ENCODE assay signal across 11 cellular contexts in genomic region chr1:192703283-192704206, GRCh38.
DNase-seq lines count a peak whose midpoint lies in the region; ATAC-seq, FAIRE-seq and TF ChIP-seq lines count a peak whose summit lies in the region.
"Had no signal": no experiment of that assay in that cellular context is flagged by ENCODE, and none has a peak within 500 bp of the region (broad histone marks: within the 10 kb centered on the region; RNA-seq: fewer than 3 reads in every experiment).

No MANE protein-coding gene starts in this region.

- no TSS peak for BruUV-seq in GM12878 (replicated peaks; lab: Mats Ljungman, UMichigan)

- in situ Hi-C loops in GM12878 (cut with MboI) = no loop called here

- H3K27me3 ChIP-seq in GM12878 (replicated peaks in 1 of 2; ENCODE audit: control insufficient read depth in 2 of 2, insufficient read depth in 2 of 2, low read length in 1 of 2) = no peaks in the 10 kb centered on the region
- H3K27me3 ChIP-seq: esophagus muscularis mucosa had no signal

- no peak for TF ChIP-seq POLR2A in GM12878 (IDR thresholded peaks at IDR 0.05; ENCODE audit: low read depth, low read length)

- CTCF ChIA-PET in GM12878 (lab: Yijun Ruan, JAX) = interaction anchor here (0.7 kb wide), 1 partner anchor 104 kb away, joined by 3 read pairs; no protein-coding TSS in a partner anchor

- SMC1A ChIA-PET in GM12878 (lab: Charles Lee; ENCODE audit: uncharacterized antibody, unreplicated experiment) = interaction anchor here (0.6 to 1.6 kb wide), 2 partner anchors 92 to 196 kb away, joined by 3 read pairs; no protein-coding TSS in a partner anchor

- H3K4me2 ChIP-seq in GM12878 (ENCODE audit: control insufficient read depth, insufficient read depth) = peak overlapping the region; percentile 36; the same call in 1 of the 2 replicates

- no peaks in the 10 kb centered on the region for H3K79me2 ChIP-seq in GM12878 (ENCODE audit: control insufficient read depth, insufficient read depth, low read length)

- no peak for FAIRE-seq in GM12878 (lab: Jason Lieb, UNC)

- H3K27ac ChIP-seq in GM12878 (ENCODE audit: control insufficient read depth, insufficient read depth) = no peak overlapping the region
- H3K27ac ChIP-seq: esophagus muscularis mucosa had no signal

- peak; percentile 35 to 55; a peak in 3 of 4 replicates for TF ChIP-seq EP300 in GM12878 (IDR thresholded peaks at IDR 0.05; ENCODE audit: borderline replicate concordance in 1 of 2, control insufficient read depth in 1 of 2, low read depth in 2 of 2, low read length in 2 of 2)

- POLR2A ChIA-PET in GM12878 (lab: Charles Lee) = no interaction called here

- RAD21 ChIA-PET in GM12878 (lab: Charles Lee; ENCODE audit: unreplicated experiment) = interaction anchor here (1.5 kb wide), 1 partner anchor 316 kb away, joined by 3 read pairs; no protein-coding TSS in a partner anchor

- WGBS in GM12878 (ENCODE audit: insufficient coverage, insufficient replicate concordance, low lambda C conversion rate, missing lambda C conversion rate) = 10% methylated on average over 5 of the region's 5 CpGs

- H2AFZ ChIP-seq in GM12878 (ENCODE audit: control insufficient read depth, low read depth, low read length) = no peak overlapping the region

- H4K20me1 ChIP-seq in GM12878 (ENCODE audit: control insufficient read depth, insufficient read depth) = no peaks in the 10 kb centered on the region

- H3K9me3 ChIP-seq in GM12878 (replicated peaks; ENCODE audit: control insufficient read depth, insufficient read depth, low read length) = no peaks in the 10 kb centered on the region
- H3K9me3 ChIP-seq: esophagus muscularis mucosa had no signal

- H3K4me3 ChIP-seq in GM12878 = no peak overlapping the region
- H3K4me3 ChIP-seq: esophagus muscularis mucosa had no signal

- H3K9ac ChIP-seq in GM12878 (ENCODE audit: control insufficient read depth, insufficient read depth, low read length) = no peak overlapping the region

- TF ChIP-seq RAD21 in GM12878 (IDR thresholded peaks at IDR 0.05; ENCODE audit: insufficient read depth, low read depth, low read length) = no peak

- TF ChIP-seq CTCF in GM12878 (IDR thresholded peaks at IDR 0.05 in 2 of 3, conservative IDR thresholded peaks at IDR 0.05 in 1 of 3; ENCODE audit: control insufficient read depth in 2 of 3, extremely low read depth in 1 of 3, insufficient read depth in 1 of 3, low read depth in 3 of 3, low read length in 3 of 3) = no peak

- no peak for DNase-seq in activated CD4-positive, CD25-positive, alpha-beta regulatory T cell (lab: John Stamatoyannopoulos, UW)
- DNase-seq in GM12878 (ENCODE audit: low read depth, low spot score) = peak; percentile 16
- no peak for DNase-seq in NCI-H1417 (lab: John Stamatoyannopoulos, UW)
- no peak for DNase-seq in SW 1271 (lab: John Stamatoyannopoulos, UW)
- DNase-seq in putamen (ENCODE audit: low spot score) = no peak
- DNase-seq: GF-D8, left cardiac atrium had no signal

- intact Hi-C loops in GM12878 (cut with micrococcal nuclease; ENCODE audit: unreplicated experiment) = no loop called here

- ATAC-seq in activated CD4-positive, CD25-positive, alpha-beta regulatory T cell treated with anti-CD3 and anti-CD28 coated beads, Interleukin-2, amount 50 U/mL, for 24 hours = peak; percentile 64 to 77
- ATAC-seq in GM21528 (IDR thresholded peaks at IDR 0.05; ENCODE audit: low FRiP score, unreplicated experiment) = peak; percentile 86
- peak; percentile 88 for ATAC-seq in HG03135 (IDR thresholded peaks at IDR 0.05; ENCODE audit: unreplicated experiment)
- ATAC-seq in GM12878 = peak; percentile 89
- ATAC-seq: left cardiac atrium had no signal

- H3K36me3 ChIP-seq in GM12878 (ENCODE audit: control insufficient read depth in 2 of 2, insufficient read depth in 2 of 2, low read length in 1 of 2) = no peaks in the 10 kb centered on the region
- H3K36me3 ChIP-seq: esophagus muscularis mucosa had no signal

- H3K4me1 ChIP-seq in GM12878 (ENCODE audit: control insufficient read depth, insufficient read depth, low read length) = peaks cover 6% of the 10 kb centered on the region; the same call in 1 of the 2 replicates

TF ChIP-seq in GM12878, 131 proteins besides CTCF, POLR2A, EP300 and RAD21 (continues in another document):
- TF ChIP-seq EGR1 (IDR thresholded peaks at IDR 0.05; ENCODE audit: borderline replicate concordance in 1 of 2, low read depth in 2 of 2, low read length in 2 of 2) (no peak), CBFB (IDR thresholded peaks at IDR 0.05; ENCODE audit: low read depth) (peak; percentile 62; the same call in 1 of the 2 replicates), SIX5 (IDR thresholded peaks at IDR 0.05; ENCODE audit: low read depth, low read length, severe bottlenecking) (no peak), KLF5 (IDR thresholded peaks at IDR 0.05; ENCODE audit: partially characterized antibody) (no peak), ESRRA (IDR thresholded peaks at IDR 0.05; ENCODE audit: low read length) (no peak), ZNF687 (IDR thresholded peaks at IDR 0.05) (no peak), CBX3 (IDR thresholded peaks at IDR 0.05; ENCODE audit: borderline replicate concordance, low read depth) (no peak), ZNF384 (IDR thresholded peaks at IDR 0.05; ENCODE audit: borderline replicate concordance, low read depth, low read length) (no peak), RB1 (IDR thresholded peaks at IDR 0.05; ENCODE audit: borderline replicate concordance) (0 out of 2 replicates have a peak, but pooled peaks have one; percentile 47), PRDM15 (CRISPR knock-in tag; IDR thresholded peaks at IDR 0.05) (no peak), ZBTB33 (IDR thresholded peaks at IDR 0.05) (no peak)
